In genomic region chr5:165876538-165876937, GRCh38 we compare ENCODE assay signal across 20 cellular contexts.
"Had no signal": no experiment of that assay in that cellular context is flagged by ENCODE, and none has a peak within 500 bp of the region (broad histone marks: within the 10 kb centered on the region; RNA-seq: fewer than 3 reads in every experiment).

No MANE protein-coding gene starts in this region.

- DNase-seq: dorsolateral prefrontal cortex; effector CD4-positive, alpha-beta T cell; gastrocnemius medialis; head of caudate nucleus; kidney; left lung; mesenchymal stem cell; midbrain; naive thymus-derived CD8-positive, alpha-beta T cell; nephron progenitor cell; nucleus accumbens; psoas muscle; right cardiac atrium; sigmoid colon; stimulated activated CD4-positive, alpha-beta T cell treated with anti-CD3 and anti-CD28 coated beads, Interleukin-2, amount 100 ng/mL, for 24 hours; stimulated activated CD4-positive, alpha-beta T cell treated with anti-CD3 and anti-CD28 coated beads, Interleukin-4, amount 100 ng/mL, for 24 hours; stimulated activated naive CD4-positive, alpha-beta T cell treated with Interleukin-2 at 50 U/mL for 16 hours; stomach; tibial artery had no signal

- H3K27ac ChIP-seq: dorsolateral prefrontal cortex, gastrocnemius medialis, left lung, psoas muscle, sigmoid colon, stomach, tibial artery had no signal

- H3K9me3 ChIP-seq: gastrocnemius medialis, psoas muscle, sigmoid colon, stomach, tibial artery had no signal

- H3K27me3 ChIP-seq: dorsolateral prefrontal cortex, gastrocnemius medialis, left lung, sigmoid colon, stomach, tibial artery had no signal

- H3K36me3 ChIP-seq: gastrocnemius medialis, left lung, sigmoid colon, stomach, tibial artery had no signal

- H3K4me1 ChIP-seq: gastrocnemius medialis, left lung, psoas muscle, sigmoid colon, stomach, tibial artery had no signal

- FAIRE-seq: colon, kidney had no signal

- H3K4me3 ChIP-seq: dorsolateral prefrontal cortex, gastrocnemius medialis, left lung, psoas muscle, sigmoid colon, stomach, tibial artery had no signal
